1 cellular context compared by ENCODE assay signal in the genomic region with DNA sequence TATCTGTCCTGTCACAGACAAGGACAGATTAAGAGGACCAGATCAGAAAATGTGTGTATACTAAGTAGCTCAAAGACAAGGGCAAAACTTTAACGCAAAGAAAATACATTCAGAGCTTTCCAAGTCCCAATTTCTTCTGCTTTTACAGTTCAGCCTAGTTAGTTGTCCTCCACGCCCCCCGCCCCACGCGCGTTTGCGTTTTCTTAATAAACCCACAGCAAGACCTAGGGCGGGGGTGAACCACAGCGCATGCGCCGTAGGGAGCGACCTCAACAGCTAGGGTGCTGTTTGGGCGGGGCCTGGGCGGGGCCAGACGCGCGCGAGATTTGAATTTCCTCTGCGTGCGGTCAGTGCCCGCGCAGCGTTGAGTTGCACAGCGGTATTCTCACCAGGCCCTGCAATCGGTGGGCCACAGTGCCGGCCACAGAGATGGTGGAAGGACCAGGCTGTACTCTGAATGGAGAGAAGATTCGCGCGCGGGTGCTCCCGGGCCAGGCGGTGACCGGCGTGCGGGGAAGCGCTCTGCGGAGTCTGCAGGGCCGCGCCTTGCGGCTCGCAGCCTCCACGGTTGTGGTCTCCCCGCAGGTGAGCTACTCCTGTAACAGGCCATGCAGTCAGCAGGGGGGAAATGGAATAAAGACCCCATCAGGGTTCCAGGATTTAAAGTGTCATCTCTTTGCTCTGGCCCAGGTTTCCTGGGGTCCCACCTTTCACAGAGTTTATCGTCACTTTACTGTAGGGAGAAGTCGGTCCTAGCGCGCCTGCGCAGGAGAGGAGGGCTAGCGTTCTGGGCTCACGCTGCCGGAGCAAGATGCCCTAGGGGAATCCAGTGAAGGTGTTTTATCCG.
TF ChIP-seq lines count a peak whose summit lies in the region.

A gene with protein sequence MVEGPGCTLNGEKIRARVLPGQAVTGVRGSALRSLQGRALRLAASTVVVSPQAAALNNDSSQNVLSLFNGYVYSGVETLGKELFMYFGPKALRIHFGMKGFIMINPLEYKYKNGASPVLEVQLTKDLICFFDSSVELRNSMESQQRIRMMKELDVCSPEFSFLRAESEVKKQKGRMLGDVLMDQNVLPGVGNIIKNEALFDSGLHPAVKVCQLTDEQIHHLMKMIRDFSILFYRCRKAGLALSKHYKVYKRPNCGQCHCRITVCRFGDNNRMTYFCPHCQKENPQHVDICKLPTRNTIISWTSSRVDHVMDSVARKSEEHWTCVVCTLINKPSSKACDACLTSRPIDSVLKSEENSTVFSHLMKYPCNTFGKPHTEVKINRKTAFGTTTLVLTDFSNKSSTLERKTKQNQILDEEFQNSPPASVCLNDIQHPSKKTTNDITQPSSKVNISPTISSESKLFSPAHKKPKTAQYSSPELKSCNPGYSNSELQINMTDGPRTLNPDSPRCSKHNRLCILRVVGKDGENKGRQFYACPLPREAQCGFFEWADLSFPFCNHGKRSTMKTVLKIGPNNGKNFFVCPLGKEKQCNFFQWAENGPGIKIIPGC (plus strand): TSS at position 350 of the 847 bp plus-strand sequence. CDS start 80 bp downstream, at position 430.

TF ChIP-seq in HepG2, 621 proteins besides CTCF, POLR2A, EP300 and RAD21 (continued from another document and continues in another):
- TF ChIP-seq, protein P1, sequence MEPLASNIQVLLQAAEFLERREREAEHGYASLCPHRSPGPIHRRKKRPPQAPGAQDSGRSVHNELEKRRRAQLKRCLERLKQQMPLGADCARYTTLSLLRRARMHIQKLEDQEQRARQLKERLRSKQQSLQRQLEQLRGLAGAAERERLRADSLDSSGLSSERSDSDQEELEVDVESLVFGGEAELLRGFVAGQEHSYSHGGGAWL (CRISPR knock-in tag; IDR thresholded peaks at IDR 0.05), result no peak
- TF ChIP-seq, protein P2, sequence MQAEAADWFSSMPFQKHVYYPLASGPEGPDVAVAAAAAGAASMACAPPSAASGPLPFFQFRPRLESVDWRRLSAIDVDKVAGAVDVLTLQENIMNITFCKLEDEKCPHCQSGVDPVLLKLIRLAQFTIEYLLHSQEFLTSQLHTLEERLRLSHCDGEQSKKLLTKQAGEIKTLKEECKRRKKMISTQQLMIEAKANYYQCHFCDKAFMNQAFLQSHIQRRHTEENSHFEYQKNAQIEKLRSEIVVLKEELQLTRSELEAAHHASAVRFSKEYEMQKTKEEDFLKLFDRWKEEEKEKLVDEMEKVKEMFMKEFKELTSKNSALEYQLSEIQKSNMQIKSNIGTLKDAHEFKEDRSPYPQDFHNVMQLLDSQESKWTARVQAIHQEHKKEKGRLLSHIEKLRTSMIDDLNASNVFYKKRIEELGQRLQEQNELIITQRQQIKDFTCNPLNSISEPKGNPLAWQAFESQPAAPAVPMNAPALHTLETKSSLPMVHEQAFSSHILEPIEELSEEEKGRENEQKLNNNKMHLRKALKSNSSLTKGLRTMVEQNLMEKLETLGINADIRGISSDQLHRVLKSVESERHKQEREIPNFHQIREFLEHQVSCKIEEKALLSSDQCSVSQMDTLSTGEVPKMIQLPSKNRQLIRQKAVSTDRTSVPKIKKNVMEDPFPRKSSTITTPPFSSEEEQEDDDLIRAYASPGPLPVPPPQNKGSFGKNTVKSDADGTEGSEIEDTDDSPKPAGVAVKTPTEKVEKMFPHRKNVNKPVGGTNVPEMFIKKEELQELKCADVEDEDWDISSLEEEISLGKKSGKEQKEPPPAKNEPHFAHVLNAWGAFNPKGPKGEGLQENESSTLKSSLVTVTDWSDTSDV (CRISPR knock-in tag; IDR thresholded peaks at IDR 0.05), result 0 out of 2 replicates have a peak, but pooled peaks have one; percentile 70
- TF ChIP-seq GFI1 (CRISPR knock-in tag; IDR thresholded peaks at IDR 0.05; ENCODE audit: borderline replicate concordance) (no peak), ZNF230 (CRISPR knock-in tag; IDR thresholded peaks at IDR 0.05) (no peak), MTF2 (CRISPR knock-in tag; IDR thresholded peaks at IDR 0.05; ENCODE audit: borderline replicate concordance) (no peak), ATF7-NPFF (CRISPR knock-in tag; IDR thresholded peaks at IDR 0.05; ENCODE audit: low read depth) (peak; percentile 85; the same call in 1 of the 2 replicates), SPEN (CRISPR knock-in tag; IDR thresholded peaks at IDR 0.05; ENCODE audit: low read depth) (0 out of 2 replicates have a peak, but pooled peaks have one; percentile 70), ZNF614 (CRISPR knock-in tag; IDR thresholded peaks at IDR 0.05; ENCODE audit: borderline replicate concordance) (peak; percentile 49; the same call in 1 of the 2 replicates), MTA1 (CRISPR knock-in tag; IDR thresholded peaks at IDR 0.05; ENCODE audit: borderline replicate concordance) (0 out of 2 replicates have a peak, but pooled peaks have one; percentile 75), PTBP1 (IDR thresholded peaks at IDR 0.05; ENCODE audit: low read depth, low read length, poor library complexity, severe bottlenecking) (no peak), TOPORS (CRISPR knock-in tag; IDR thresholded peaks at IDR 0.05) (0 out of 2 replicates have a peak, but pooled peaks have one; percentile 24), SP1 (IDR thresholded peaks at IDR 0.05) (no peak), SP1 (CRISPR knock-in tag; IDR thresholded peaks at IDR 0.05) (peak; percentile 91), GZF1 (CRISPR knock-in tag; IDR thresholded peaks at IDR 0.05) (0 out of 2 replicates have a peak, but pooled peaks have one; percentile 80), JARID2 (CRISPR knock-in tag; IDR thresholded peaks at IDR 0.05; ENCODE audit: insufficient replicate concordance) (no peak), RXRB (CRISPR knock-in tag; IDR thresholded peaks at IDR 0.05; ENCODE audit: borderline replicate concordance) (0 out of 2 replicates have a peak, but pooled peaks have one; percentile 23), KLF11 (CRISPR knock-in tag; IDR thresholded peaks at IDR 0.05) (peak; percentile 64; the same call in 1 of the 2 replicates), TAF1 (CRISPR knock-in tag; IDR thresholded peaks at IDR 0.05) (peak; percentile 67), FOSL2 (CRISPR knock-in tag; IDR thresholded peaks at IDR 0.05) (0 out of 2 replicates have a peak, but pooled peaks have one; percentile 22), ZNF616 (CRISPR knock-in tag; IDR thresholded peaks at IDR 0.05; ENCODE audit: low read depth) (no peak), NFYB (CRISPR knock-in tag; IDR thresholded peaks at IDR 0.05) (no peak), TMF1 (CRISPR knock-in tag; IDR thresholded peaks at IDR 0.05; ENCODE audit: low read depth) (0 out of 2 replicates have a peak, but pooled peaks have one; percentile 69), PLRG1 (conservative IDR thresholded peaks at IDR 0.05) (no peak), ZNF225 (CRISPR knock-in tag; IDR thresholded peaks at IDR 0.05) (peak; percentile 64; the same call in 1 of the 2 replicates), HNRNPUL1 (IDR thresholded peaks at IDR 0.05; ENCODE audit: low read depth, low read length) (no peak), ZNF383 (CRISPR knock-in tag; IDR thresholded peaks at IDR 0.05; ENCODE audit: borderline replicate concordance) (no peak), ZFP36L2 (CRISPR knock-in tag; IDR thresholded peaks at IDR 0.05) (no peak)
- TF ChIP-seq, protein P3, sequence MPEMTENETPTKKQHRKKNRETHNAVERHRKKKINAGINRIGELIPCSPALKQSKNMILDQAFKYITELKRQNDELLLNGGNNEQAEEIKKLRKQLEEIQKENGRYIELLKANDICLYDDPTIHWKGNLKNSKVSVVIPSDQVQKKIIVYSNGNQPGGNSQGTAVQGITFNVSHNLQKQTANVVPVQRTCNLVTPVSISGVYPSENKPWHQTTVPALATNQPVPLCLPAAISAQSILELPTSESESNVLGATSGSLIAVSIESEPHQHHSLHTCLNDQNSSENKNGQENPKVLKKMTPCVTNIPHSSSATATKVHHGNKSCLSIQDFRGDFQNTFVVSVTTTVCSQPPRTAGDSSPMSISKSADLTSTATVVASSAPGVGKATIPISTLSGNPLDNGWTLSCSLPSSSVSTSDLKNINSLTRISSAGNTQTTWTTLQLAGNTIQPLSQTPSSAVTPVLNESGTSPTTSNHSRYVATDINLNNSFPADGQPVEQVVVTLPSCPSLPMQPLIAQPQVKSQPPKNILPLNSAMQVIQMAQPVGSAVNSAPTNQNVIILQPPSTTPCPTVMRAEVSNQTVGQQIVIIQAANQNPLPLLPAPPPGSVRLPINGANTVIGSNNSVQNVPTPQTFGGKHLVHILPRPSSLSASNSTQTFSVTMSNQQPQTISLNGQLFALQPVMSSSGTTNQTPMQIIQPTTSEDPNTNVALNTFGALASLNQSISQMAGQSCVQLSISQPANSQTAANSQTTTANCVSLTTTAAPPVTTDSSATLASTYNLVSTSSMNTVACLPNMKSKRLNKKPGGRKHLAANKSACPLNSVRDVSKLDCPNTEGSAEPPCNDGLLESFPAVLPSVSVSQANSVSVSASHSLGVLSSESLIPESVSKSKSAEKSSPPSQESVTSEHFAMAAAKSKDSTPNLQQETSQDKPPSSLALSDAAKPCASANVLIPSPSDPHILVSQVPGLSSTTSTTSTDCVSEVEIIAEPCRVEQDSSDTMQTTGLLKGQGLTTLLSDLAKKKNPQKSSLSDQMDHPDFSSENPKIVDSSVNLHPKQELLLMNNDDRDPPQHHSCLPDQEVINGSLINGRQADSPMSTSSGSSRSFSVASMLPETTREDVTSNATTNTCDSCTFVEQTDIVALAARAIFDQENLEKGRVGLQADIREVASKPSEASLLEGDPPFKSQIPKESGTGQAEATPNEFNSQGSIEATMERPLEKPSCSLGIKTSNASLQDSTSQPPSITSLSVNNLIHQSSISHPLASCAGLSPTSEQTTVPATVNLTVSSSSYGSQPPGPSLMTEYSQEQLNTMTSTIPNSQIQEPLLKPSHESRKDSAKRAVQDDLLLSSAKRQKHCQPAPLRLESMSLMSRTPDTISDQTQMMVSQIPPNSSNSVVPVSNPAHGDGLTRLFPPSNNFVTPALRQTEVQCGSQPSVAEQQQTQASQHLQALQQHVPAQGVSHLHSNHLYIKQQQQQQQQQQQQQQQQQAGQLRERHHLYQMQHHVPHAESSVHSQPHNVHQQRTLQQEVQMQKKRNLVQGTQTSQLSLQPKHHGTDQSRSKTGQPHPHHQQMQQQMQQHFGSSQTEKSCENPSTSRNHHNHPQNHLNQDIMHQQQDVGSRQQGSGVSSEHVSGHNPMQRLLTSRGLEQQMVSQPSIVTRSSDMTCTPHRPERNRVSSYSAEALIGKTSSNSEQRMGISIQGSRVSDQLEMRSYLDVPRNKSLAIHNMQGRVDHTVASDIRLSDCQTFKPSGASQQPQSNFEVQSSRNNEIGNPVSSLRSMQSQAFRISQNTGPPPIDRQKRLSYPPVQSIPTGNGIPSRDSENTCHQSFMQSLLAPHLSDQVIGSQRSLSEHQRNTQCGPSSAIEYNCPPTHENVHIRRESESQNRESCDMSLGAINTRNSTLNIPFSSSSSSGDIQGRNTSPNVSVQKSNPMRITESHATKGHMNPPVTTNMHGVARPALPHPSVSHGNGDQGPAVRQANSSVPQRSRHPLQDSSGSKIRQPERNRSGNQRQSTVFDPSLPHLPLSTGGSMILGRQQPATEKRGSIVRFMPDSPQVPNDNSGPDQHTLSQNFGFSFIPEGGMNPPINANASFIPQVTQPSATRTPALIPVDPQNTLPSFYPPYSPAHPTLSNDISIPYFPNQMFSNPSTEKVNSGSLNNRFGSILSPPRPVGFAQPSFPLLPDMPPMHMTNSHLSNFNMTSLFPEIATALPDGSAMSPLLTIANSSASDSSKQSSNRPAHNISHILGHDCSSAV (CRISPR knock-in tag; IDR thresholded peaks at IDR 0.05; ENCODE audit: borderline replicate concordance), result 0 out of 2 replicates have a peak, but pooled peaks have one; percentile 43
- TF ChIP-seq, protein P4, sequence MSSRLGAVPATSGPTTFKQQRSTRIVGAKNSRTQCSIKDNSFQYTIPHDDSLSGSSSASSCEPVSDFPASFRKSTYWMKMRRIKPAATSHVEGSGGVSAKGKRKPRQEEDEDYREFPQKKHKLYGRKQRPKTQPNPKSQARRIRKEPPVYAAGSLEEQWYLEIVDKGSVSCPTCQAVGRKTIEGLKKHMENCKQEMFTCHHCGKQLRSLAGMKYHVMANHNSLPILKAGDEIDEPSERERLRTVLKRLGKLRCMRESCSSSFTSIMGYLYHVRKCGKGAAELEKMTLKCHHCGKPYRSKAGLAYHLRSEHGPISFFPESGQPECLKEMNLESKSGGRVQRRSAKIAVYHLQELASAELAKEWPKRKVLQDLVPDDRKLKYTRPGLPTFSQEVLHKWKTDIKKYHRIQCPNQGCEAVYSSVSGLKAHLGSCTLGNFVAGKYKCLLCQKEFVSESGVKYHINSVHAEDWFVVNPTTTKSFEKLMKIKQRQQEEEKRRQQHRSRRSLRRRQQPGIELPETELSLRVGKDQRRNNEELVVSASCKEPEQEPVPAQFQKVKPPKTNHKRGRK (CRISPR knock-in tag; IDR thresholded peaks at IDR 0.05), result no peak
- TF ChIP-seq, protein P5, sequence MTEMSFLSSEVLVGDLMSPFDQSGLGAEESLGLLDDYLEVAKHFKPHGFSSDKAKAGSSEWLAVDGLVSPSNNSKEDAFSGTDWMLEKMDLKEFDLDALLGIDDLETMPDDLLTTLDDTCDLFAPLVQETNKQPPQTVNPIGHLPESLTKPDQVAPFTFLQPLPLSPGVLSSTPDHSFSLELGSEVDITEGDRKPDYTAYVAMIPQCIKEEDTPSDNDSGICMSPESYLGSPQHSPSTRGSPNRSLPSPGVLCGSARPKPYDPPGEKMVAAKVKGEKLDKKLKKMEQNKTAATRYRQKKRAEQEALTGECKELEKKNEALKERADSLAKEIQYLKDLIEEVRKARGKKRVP (CRISPR knock-in tag; IDR thresholded peaks at IDR 0.05), result 0 out of 4 replicates have a peak, but pooled peaks of 1 of the 2 experiments have one; percentile 51
- TF ChIP-seq, protein P6, sequence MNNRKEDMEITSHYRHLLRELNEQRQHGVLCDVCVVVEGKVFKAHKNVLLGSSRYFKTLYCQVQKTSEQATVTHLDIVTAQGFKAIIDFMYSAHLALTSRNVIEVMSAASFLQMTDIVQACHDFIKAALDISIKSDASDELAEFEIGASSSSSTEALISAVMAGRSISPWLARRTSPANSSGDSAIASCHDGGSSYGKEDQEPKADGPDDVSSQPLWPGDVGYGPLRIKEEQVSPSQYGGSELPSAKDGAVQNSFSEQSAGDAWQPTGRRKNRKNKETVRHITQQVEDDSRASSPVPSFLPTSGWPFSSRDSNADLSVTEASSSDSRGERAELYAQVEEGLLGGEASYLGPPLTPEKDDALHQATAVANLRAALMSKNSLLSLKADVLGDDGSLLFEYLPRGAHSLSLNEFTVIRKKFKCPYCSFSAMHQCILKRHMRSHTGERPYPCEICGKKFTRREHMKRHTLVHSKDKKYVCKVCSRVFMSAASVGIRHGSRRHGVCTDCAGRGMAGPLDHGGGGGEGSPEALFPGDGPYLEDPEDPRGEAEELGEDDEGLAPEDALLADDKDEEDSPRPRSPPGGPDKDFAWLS (CRISPR knock-in tag; IDR thresholded peaks at IDR 0.05; ENCODE audit: borderline replicate concordance), result no peak
- TF ChIP-seq, protein P7, sequence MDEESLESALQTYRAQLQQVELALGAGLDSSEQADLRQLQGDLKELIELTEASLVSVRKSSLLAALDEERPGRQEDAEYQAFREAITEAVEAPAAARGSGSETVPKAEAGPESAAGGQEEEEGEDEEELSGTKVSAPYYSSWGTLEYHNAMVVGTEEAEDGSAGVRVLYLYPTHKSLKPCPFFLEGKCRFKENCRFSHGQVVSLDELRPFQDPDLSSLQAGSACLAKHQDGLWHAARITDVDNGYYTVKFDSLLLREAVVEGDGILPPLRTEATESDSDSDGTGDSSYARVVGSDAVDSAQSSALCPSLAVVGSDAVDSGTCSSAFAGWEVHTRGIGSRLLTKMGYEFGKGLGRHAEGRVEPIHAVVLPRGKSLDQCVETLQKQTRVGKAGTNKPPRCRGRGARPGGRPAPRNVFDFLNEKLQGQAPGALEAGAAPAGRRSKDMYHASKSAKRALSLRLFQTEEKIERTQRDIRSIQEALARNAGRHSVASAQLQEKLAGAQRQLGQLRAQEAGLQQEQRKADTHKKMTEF (CRISPR knock-in tag; IDR thresholded peaks at IDR 0.05), result peak; percentile 81
